In the genomic region with DNA sequence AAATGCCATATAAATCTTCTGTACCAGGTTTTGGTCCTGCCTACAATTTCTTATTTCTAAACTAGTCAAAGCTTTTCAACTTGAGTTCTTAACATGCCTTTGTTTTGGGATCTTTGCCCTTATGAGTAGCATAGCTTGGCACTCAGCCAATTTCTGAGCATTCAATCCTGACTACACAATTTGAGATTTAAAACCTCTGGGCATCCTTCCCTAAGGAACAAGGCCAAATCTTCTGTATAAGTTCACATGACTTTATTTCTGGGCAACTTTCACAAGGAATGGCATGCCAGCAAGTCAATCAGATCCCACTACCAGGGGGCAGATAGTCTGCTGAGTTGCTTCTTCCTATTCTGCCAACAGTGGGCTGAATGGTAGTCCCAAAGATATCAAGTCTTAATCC, we compare ENCODE assay signal across 12 cellular contexts.
DNase-seq lines count a peak whose midpoint lies in the region; ATAC-seq, FAIRE-seq and TF ChIP-seq lines count a peak whose summit lies in the region.
"Had no signal": no experiment of that assay in that cellular context is flagged by ENCODE, and none has a peak within 500 bp of the region (broad histone marks: within the 10 kb centered on the region; RNA-seq: fewer than 3 reads in every experiment).

No MANE protein-coding gene starts in this region.

- BruUV-seq in endothelial cell of umbilical vein (replicated peaks; lab: Mats Ljungman, UMichigan): no TSS peak

- H3K9me3 Mint-ChIP-seq in natural killer cell: no peaks in the 10 kb centered on the region

- H3K27me3 Mint-ChIP-seq in natural killer cell (ENCODE audit: low read depth in 2 of 2): no peaks in the 10 kb centered on the region

- H3K4me3 Mint-ChIP-seq in natural killer cell: no peak overlapping the region

- H3K27ac ChIP-seq in GM23248 (0 out of 2 replicates have a peak overlapping the region, but pooled peaks have one; percentile 16), endothelial cell of umbilical vein (ENCODE audit: insufficient read depth, low read depth, low read length) (no peak overlapping the region)
- H3K27ac ChIP-seq: testis had no signal

- in situ Hi-C loops in GM23248 (cut with MboI): loop anchor here (10.0 to 25.0 kb wide), 2 partner anchors 150 to 697 kb away; no protein-coding TSS in a partner anchor

- no peak for TF ChIP-seq POLR2A in endothelial cell of umbilical vein (IDR thresholded peaks at IDR 0.05; ENCODE audit: low read depth, low read length)

- H3K4me2 ChIP-seq in GM23248 (ENCODE audit: unreplicated experiment) (peak overlapping the region; percentile 30), endothelial cell of umbilical vein (ENCODE audit: insufficient read depth, low read length) (no peak overlapping the region)

- H3K9ac ChIP-seq in GM23248: no peak overlapping the region
- no peak overlapping the region for H3K9ac ChIP-seq in endothelial cell of umbilical vein (replicated peaks; ENCODE audit: extremely low read depth, insufficient read depth, low read length)

- peaks cover 13 to 16% of the 10 kb centered on the region in 2 donors for H3K4me1 Mint-ChIP-seq in natural killer cell

- H2AFZ ChIP-seq in GM23248 (no peak overlapping the region), endothelial cell of umbilical vein (ENCODE audit: low read depth, low read length) (no peak overlapping the region)

- H3K9me3 ChIP-seq in GM23248 (ENCODE audit: low read depth) (no peaks in the 10 kb centered on the region), endothelial cell of umbilical vein (replicated peaks; ENCODE audit: control insufficient read depth, insufficient read depth, low read length) (no peaks in the 10 kb centered on the region)
- H3K9me3 ChIP-seq: testis had no signal

- ATAC-seq in natural killer cell: no peak

- H3K79me2 ChIP-seq in GM23248 (ENCODE audit: insufficient read depth) (no peaks in the 10 kb centered on the region), endothelial cell of umbilical vein (ENCODE audit: control insufficient read depth, insufficient read depth, low read length) (no peaks in the 10 kb centered on the region)

- POLR2A ChIA-PET in endothelial cell of umbilical vein (lab: Charles Lee): no interaction called here

- CTCF ChIA-PET in endothelial cell of umbilical vein (lab: Charles Lee): interaction anchor here (1.1 to 7.3 kb wide), 3 partner anchors 11 to 19 kb away, joined by 4 to 40 read pairs (median 12); no protein-coding TSS in a partner anchor

- dilution Hi-C loops in endothelial cell of umbilical vein (cut with MboI; ENCODE audit: extremely low pct_ligation_motif_present, low sequenced_read_pairs): no loop called here

- FAIRE-seq in endothelial cell of umbilical vein (lab: Jason Lieb, UNC): peak; percentile 66
- FAIRE-seq: GM19239 had no signal

- no peaks in the 10 kb centered on the region for H3K9me1 ChIP-seq in endothelial cell of umbilical vein (replicated peaks; ENCODE audit: control insufficient read depth, extremely low read depth, insufficient read depth, low read length)

- H3F3A ChIP-seq in GM23248 (ENCODE audit: insufficient read depth): peaks cover 49% of the 10 kb centered on the region

- no peaks in the 10 kb centered on the region for H3K36me3 Mint-ChIP-seq in natural killer cell

- no peaks in the 10 kb centered on the region for H3K27me3 ChIP-seq in GM23248 (replicated peaks; ENCODE audit: insufficient read depth)
- no peaks in the 10 kb centered on the region for H3K27me3 ChIP-seq in endothelial cell of umbilical vein (ENCODE audit: control insufficient read depth in 2 of 2, insufficient read depth in 2 of 2, low read length in 2 of 2)
- H3K27me3 ChIP-seq: testis had no signal

- H3K36me3 ChIP-seq in GM23248 (ENCODE audit: low read depth) (no peaks in the 10 kb centered on the region), endothelial cell of umbilical vein (ENCODE audit: control insufficient read depth in 2 of 2, extremely low read depth in 1 of 2, insufficient read depth in 2 of 2, low read length in 2 of 2) (no peaks in the 10 kb centered on the region)

- TF ChIP-seq CTCF in endothelial cell of umbilical vein (IDR thresholded peaks at IDR 0.05; ENCODE audit: extremely low read depth in 1 of 2, insufficient read depth in 1 of 2, low read depth in 1 of 2, low read length in 2 of 2) (no peak), natural killer cell (IDR thresholded peaks at IDR 0.05) (no peak)

- H3K4me1 ChIP-seq in GM23248 (ENCODE audit: insufficient read depth): peaks cover 69% of the 10 kb centered on the region
- H3K4me1 ChIP-seq in endothelial cell of umbilical vein (ENCODE audit: control insufficient read depth, extremely low read depth, insufficient read depth, low read length): peaks cover 22% of the 10 kb centered on the region

- H3K9me2 ChIP-seq in GM23248 (ENCODE audit: insufficient read depth): no peaks in the 10 kb centered on the region

- H3K4me3 ChIP-seq in GM23248: no peak overlapping the region
- H3K4me3 ChIP-seq in endothelial cell of umbilical vein (replicated peaks in 1 of 3; ENCODE audit: insufficient read depth in 1 of 3, low read depth in 1 of 3, low read length in 3 of 3): no peak overlapping the region
- H3K4me3 ChIP-seq: coronary artery, testis had no signal

- peak; percentile 92 for DNase-seq in GM23248
- DNase-seq in NCI-H446 treated with DMSO at 0.1 percent for 48 hours (lab: John Stamatoyannopoulos, UW): peak; percentile 96
- peak; percentile 63 for DNase-seq in endothelial cell of umbilical vein (ENCODE audit: low read depth, low spot score)
- DNase-seq in pons (ENCODE audit: low spot score): peak; percentile 51
- DNase-seq in GM19240 (ENCODE audit: insufficient read length, low spot score): no peak
- no peak for DNase-seq in natural killer cell
- no peak for DNase-seq in SHP77 (lab: John Stamatoyannopoulos, UW)
- DNase-seq in NCI-H2081 treated with DMSO at 0.1 percent for 48 hours (lab: John Stamatoyannopoulos, UW): no peak
- DNase-seq: stimulated activated CD4-positive, alpha-beta T cell treated with anti-CD3 and anti-CD28 coated beads, Interleukin-4, amount 100 ng/mL, for 24 hours; testis had no signal

- no peak overlapping the region for H3K27ac Mint-ChIP-seq in natural killer cell

- H4K20me1 ChIP-seq in GM23248 (ENCODE audit: insufficient read depth): no peaks in the 10 kb centered on the region
- H4K20me1 ChIP-seq in endothelial cell of umbilical vein (replicated peaks; ENCODE audit: control insufficient read depth, extremely low read depth, insufficient read depth, low read length): no peaks in the 10 kb centered on the region

- intact Hi-C loops in endothelial cell of umbilical vein (cut with micrococcal nuclease) (loop anchor here (5.0 kb wide), 1 partner anchor 657 kb away; no protein-coding TSS in a partner anchor), natural killer cell (cut with micrococcal nuclease) (no loop called here)

TF ChIP-seq in endothelial cell of umbilical vein, 7 proteins besides CTCF, POLR2A, EP300 and RAD21:
- no peak for TF ChIP-seq POLR2AphosphoS5 (IDR thresholded peaks at IDR 0.05; ENCODE audit: insufficient read depth, low read depth, low read length)
- TF ChIP-seq EZH2 (IDR thresholded peaks at IDR 0.05; ENCODE audit: borderline replicate concordance, low read depth, low read length, severe bottlenecking): no peak
- TF ChIP-seq FOS (IDR thresholded peaks at IDR 0.05; ENCODE audit: borderline replicate concordance, insufficient read depth, low read length): no peak
- TF ChIP-seq GATA2 (IDR thresholded peaks at IDR 0.05; ENCODE audit: insufficient read depth, insufficient read length, low read depth, low read length): no peak
- no peak for TF ChIP-seq MYC (IDR thresholded peaks at IDR 0.05; ENCODE audit: low read depth, low read length)
- TF ChIP-seq, protein P1, sequence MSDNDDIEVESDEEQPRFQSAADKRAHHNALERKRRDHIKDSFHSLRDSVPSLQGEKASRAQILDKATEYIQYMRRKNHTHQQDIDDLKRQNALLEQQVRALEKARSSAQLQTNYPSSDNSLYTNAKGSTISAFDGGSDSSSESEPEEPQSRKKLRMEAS (IDR thresholded peaks at IDR 0.05; ENCODE audit: insufficient read depth, insufficient read length): no peak
- no peak for TF ChIP-seq JUN (IDR thresholded peaks at IDR 0.05; ENCODE audit: borderline replicate concordance, insufficient read depth, insufficient read length, low read depth)

Comparison
In these comparisons a context has a peak if more than half of its experiments do, and no peak if none do; other contexts are left out.
1. DNase-seq: peak in GM23248 (single experiment), NCI-H446 treated with DMSO at 0.1 percent for 48 hours (single experiment), endothelial cell of umbilical vein (single experiment) and pons (single experiment); none in GM19240 (single experiment), natural killer cell (single experiment), SHP77 (0 of 2) and NCI-H2081 treated with DMSO at 0.1 percent for 48 hours (single experiment).